In the genomic region with DNA sequence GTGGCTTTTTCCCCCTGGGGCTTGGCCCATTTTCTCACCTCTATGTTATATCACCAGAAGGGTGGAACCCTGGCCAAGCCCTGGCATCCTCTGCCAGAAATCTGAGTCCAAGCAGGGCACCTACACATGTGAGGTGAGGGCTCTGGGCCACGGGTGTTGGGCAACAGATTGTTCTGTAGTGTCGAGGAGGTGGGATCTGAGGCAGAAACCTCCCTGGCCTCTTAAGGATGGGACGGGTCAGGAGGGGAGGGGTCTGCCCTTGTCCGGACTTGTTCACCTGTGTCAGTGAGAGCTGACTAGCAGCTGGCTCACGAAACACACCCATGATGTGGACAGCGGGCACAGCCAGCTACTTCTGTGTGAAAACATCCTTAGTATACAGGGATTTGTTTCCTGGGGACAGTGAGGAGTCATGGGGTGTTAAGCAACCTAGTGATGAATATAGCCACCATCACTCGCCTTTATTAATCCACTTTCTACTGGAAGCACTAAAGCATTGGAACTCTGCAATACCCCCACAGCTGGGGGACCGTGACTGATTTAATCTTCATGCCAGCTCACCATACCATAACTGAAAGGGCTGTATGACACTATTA, we compare ENCODE assay signal across 13 cellular contexts. TPM values are rescaled to one million over a fixed set of nuclear protein-coding genes. Genes with fewer than 3 reads are reported as not detected.
DNase-seq lines count a peak whose midpoint lies in the region; ATAC-seq, FAIRE-seq and TF ChIP-seq lines count a peak whose summit lies in the region.
"Had no signal": no experiment of that assay in that cellular context is flagged by ENCODE, and none has a peak within 500 bp of the region (broad histone marks: within the 10 kb centered on the region; RNA-seq: fewer than 3 reads in every experiment).

No MANE protein-coding gene starts in this region.

- H3K27me3 ChIP-seq in pancreas: no peaks in the 10 kb centered on the region
- no peaks in the 10 kb centered on the region for H3K27me3 ChIP-seq in aorta (ENCODE audit: control insufficient read depth in 1 of 2, insufficient read depth in 2 of 2, low read length in 1 of 2)

- intact Hi-C loops in left ventricle myocardium superior (cut with micrococcal nuclease) (no loop called here), left cardiac atrium (cut with DNase I) (no loop called here), pancreas (cut with DNase I) (no loop called here), aorta (cut with DNase I) (no loop called here)

- H3K4me1 ChIP-seq in pancreas (peaks cover 81 to 85% (median 85%) of the 10 kb centered on the region in 3 donors), aorta (ENCODE audit: control insufficient read depth in 1 of 2, insufficient read depth in 2 of 2, low read length in 2 of 2) (peaks cover 11 to 30% of the 10 kb centered on the region in 2 donors)

- no peak for FAIRE-seq in pancreas (lab: Jason Lieb, UNC)

- no peaks in the 10 kb centered on the region for H3K36me3 ChIP-seq in pancreas
- H3K36me3 ChIP-seq in aorta (ENCODE audit: control insufficient read depth in 1 of 2, insufficient read depth in 2 of 2, low read length in 1 of 2): no peaks in the 10 kb centered on the region

- peak; percentile 48 for DNase-seq in left ventricle myocardium superior
- DNase-seq in left cardiac atrium: no peak
- DNase-seq in pancreas: peak in 1 of 6 donors; percentile 62
- DNase-seq in aorta: no peak
- no peak for DNase-seq in midbrain (lab: John Stamatoyannopoulos, UW)
- DNase-seq in stimulated activated CD8-positive, alpha-beta memory T cell treated with anti-CD3 and anti-CD28 coated beads, Interleukin-4, amount 100 ng/mL, for 48 hours: no peak
- DNase-seq: activated CD8-positive, alpha-beta memory T cell treated with anti-CD3 and anti-CD28 coated beads for 24 hours; H9; MV-4-11; NCI-H69; stimulated activated naive B cell treated with anti-CD40 and anti-IgM and Interleukin-4, amounts not matched to agents 10 μg/mL and 1 μg/mL and 100 μg/mL, for 72 hours had no signal

- WGBS in pancreas, 2 donors: 59 to 63% methylated on average over 8 of the region's 8 CpGs
- WGBS in aorta, 2 donors: 29 to 50% methylated on average over 8 of the region's 8 CpGs

- H3K9me3 ChIP-seq in pancreas: no peaks in the 10 kb centered on the region
- H3K9me3 ChIP-seq in aorta (ENCODE audit: control insufficient read depth, low read length): no peaks in the 10 kb centered on the region

- H3K4me3 ChIP-seq in pancreas (no peak overlapping the region), aorta (ENCODE audit: low read length in 2 of 2) (no peak overlapping the region)

- H3K27ac ChIP-seq in pancreas (peak overlapping the region; percentile 20 to 80 (median 44)), aorta (ENCODE audit: low read depth in 1 of 2, low read length in 2 of 2) (peak overlapping the region; percentile 58 to 96)

- no peak for ATAC-seq in left ventricle myocardium superior
- ATAC-seq in left cardiac atrium: no peak
- ATAC-seq in esophagus mucosa: peak; percentile 79
- no peak for ATAC-seq in pancreas
- ATAC-seq in aorta (ENCODE audit: low FRiP score): no peak
- no peak for ATAC-seq in GM19452 (IDR thresholded peaks at IDR 0.05; ENCODE audit: unreplicated experiment)
- ATAC-seq: stimulated activated naive B cell treated with anti-CD40 and anti-IgM and Interleukin-4, amounts not matched to agents 10 μg/mL and 1 μg/mL and 100 μg/mL, for 72 hours had no signal

- no peak for TF ChIP-seq CTCF in pancreas (IDR thresholded peaks at IDR 0.05)

RNA-seq across cellular contexts. Expression of a gene that starts 35.6 kb away (rescaled TPM):
- total RNA-seq in left ventricle myocardium superior (212 TPM), left cardiac atrium (100 to 1,000 TPM; 262 to 377 TPM), esophagus mucosa (89.5 TPM), pancreas (100 to 1,000 TPM in 2 of 6 donors, 10 to 100 TPM in 4; 61.8 to 165 (median 85.8) TPM), aorta (100 to 1,000 TPM; 414 to 954 TPM)
- polyA plus RNA-seq in pancreas (10 to 100 TPM; 35.6 to 69.1 TPM), aorta (100 to 1,000 TPM; 213 to 392 TPM)
